12 cellular contexts compared by ENCODE assay signal in the genomic region with DNA sequence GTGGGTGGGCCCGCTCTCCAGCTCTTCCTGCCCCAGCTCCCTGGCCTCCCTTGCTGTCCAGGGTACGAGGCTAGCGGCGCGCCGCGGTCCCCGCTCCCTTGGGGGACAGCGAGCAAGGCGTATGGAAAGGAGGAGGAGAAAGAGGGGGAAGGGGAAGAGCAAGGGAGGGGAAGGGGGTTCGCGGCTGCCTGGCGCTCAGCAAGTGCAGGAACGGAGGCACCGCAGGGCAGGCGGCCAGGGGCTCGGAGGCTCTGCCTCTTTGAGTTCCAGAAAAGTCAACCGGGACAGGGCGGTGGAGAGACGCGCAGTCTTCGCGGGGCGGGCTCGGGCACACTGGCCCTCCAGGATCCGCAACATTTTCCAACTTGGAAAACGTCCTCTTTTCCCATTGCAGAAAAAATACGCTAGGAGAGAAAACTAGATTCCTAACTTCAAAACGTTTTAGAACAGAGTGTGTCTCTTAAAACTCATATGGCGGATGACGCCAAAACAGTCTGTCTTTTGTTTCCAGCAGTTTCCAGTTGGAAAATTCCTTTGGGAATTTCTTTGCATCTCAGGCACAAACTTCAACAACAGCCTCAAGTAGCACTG. TPM values are rescaled to one million over a fixed set of nuclear protein-coding genes. Genes with fewer than 3 reads are reported as not detected.
DNase-seq lines count a peak whose midpoint lies in the region; ATAC-seq and FAIRE-seq lines count a peak whose summit lies in the region.
"Had no signal": no experiment of that assay in that cellular context is flagged by ENCODE, and none has a peak within 500 bp of the region (broad histone marks: within the 10 kb centered on the region; RNA-seq: fewer than 3 reads in every experiment).

No MANE protein-coding gene starts in this region.

- FAIRE-seq in small intestine (lab: Jason Lieb, UNC) = no peak

- H3K27me3 ChIP-seq in right cardiac atrium (ENCODE audit: control insufficient read depth, insufficient read depth) = no peaks in the 10 kb centered on the region
- H3K27me3 ChIP-seq in small intestine (ENCODE audit: control insufficient read depth in 2 of 2, insufficient read depth in 2 of 2, low read length in 2 of 2) = no peaks in the 10 kb centered on the region

- H3K9me3 ChIP-seq in right cardiac atrium (ENCODE audit: control insufficient read depth, low read length) = no peaks in the 10 kb centered on the region
- H3K9me3 ChIP-seq in small intestine (ENCODE audit: control insufficient read depth, low read depth) = no peaks in the 10 kb centered on the region
- H3K9me3 ChIP-seq: Caco-2 had no signal

- 6% methylated on average over 31 of the region's 31 CpGs for WGBS in right cardiac atrium
- WGBS in small intestine, 3 donors = 17 to 30% (median 28%) methylated on average over 30 to 31 of the region's 31 CpGs

- H3K4me1 ChIP-seq in right cardiac atrium (ENCODE audit: control insufficient read depth, insufficient read depth, low read length) (peaks cover 2% of the 10 kb centered on the region), small intestine (ENCODE audit: control insufficient read depth in 2 of 2, insufficient read depth in 1 of 2, low read depth in 1 of 2, low read length in 1 of 2) (no peaks in the 10 kb centered on the region)

- intact Hi-C loops in right cardiac atrium (cut with DNase I) = no loop called here

- H3K27ac ChIP-seq in right cardiac atrium (ENCODE audit: low read length) (peak overlapping the region; percentile 27), small intestine (ENCODE audit: low read depth in 1 of 2, low read length in 1 of 2) (no peak overlapping the region)

- DNase-seq in AG20443 (ENCODE audit: low spot score) (peak; percentile 71), astrocyte of the hippocampus (ENCODE audit: low read depth, low spot score) (peak; percentile 69), right cardiac atrium (peak; percentile 82 to 91 (median 86)), renal cortical epithelial cell (ENCODE audit: low read depth) (peak; percentile 16), SW 1271 (lab: John Stamatoyannopoulos, UW) (no peak), T1000 (lab: John Stamatoyannopoulos, UW) (no peak), small intestine (no peak)
- DNase-seq in stimulated activated CD4-positive, alpha-beta T cell treated with anti-CD3 and anti-CD28 coated beads, Interleukin-4, amount 100 ng/mL, for 1 hour = no peak
- DNase-seq: Caco-2; SIG-M5; stimulated activated CD8-positive, alpha-beta memory T cell treated with anti-CD3 and anti-CD28 coated beads, Interleukin-4, amount 100 ng/mL, for 48 hours had no signal

- H3K4me3 ChIP-seq in right cardiac atrium (ENCODE audit: low read length) (peak overlapping the region; percentile 26), small intestine (ENCODE audit: low read depth in 1 of 2, low read length in 2 of 2) (no peak overlapping the region)

- peak; percentile 87 to 91 for ATAC-seq in right cardiac atrium
- ATAC-seq: left colon had no signal

- H3K36me3 ChIP-seq in small intestine (ENCODE audit: control insufficient read depth in 2 of 2, insufficient read depth in 2 of 2, low read length in 2 of 2) = no peaks in the 10 kb centered on the region

RNA-seq across cellular contexts. Expression of a gene that starts 23.1 kb away (rescaled TPM):
- 10 to 100 TPM; 26.2 to 50.8 (median 38.6) TPM for total RNA-seq in right cardiac atrium
- 15.6 TPM for polyA plus RNA-seq in right cardiac atrium
- 22.5 and 30.2 TPM in 2 replicates for total RNA-seq in renal cortical epithelial cell
- 1 to 10 TPM in 1 of 3 donors, not detected in 2; 1.4 TPM for polyA plus RNA-seq in small intestine

Comparison
In these comparisons a context has a peak if more than half of its experiments do, and no peak if none do; other contexts are left out.
1. DNase-seq: peak in AG20443 (single experiment), astrocyte of the hippocampus (single experiment), right cardiac atrium (3 of 3) and renal cortical epithelial cell (single experiment); none in SW 1271 (0 of 2), stimulated activated CD4-positive, alpha-beta T cell treated with anti-CD3 and anti-CD28 coated beads, Interleukin-4, amount 100 ng/mL, for 1 hour (single experiment), T1000 (single experiment) and small intestine (single experiment).